Comparison of ENCODE assay signal across 20 cellular contexts in the genomic region with DNA sequence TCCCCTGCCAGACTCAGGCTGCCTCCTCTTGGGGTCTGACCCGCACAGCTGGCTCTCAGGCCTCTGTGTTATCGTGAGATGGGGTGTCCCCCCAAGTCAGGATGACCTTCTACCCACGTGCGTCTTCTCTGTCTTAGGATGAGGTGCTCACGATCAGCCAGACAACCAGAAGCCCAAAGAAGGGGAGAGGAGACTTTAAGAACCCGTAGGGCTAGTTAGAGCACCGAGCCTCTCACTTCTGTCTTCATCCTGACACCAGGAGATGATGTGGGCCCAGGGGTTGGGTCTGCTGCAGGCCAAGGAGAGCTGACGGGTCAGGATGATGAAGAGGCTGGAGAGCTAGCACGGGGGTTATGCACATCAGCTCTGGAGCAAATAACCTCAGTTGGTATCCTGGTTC. TPM values are rescaled to one million over a fixed set of nuclear protein-coding genes. Genes with fewer than 3 reads are reported as not detected.
"Had no signal": no experiment of that assay in that cellular context is flagged by ENCODE, and none has a peak within 500 bp of the region (broad histone marks: within the 10 kb centered on the region; RNA-seq: fewer than 3 reads in every experiment).

No MANE protein-coding gene starts in this region.

- H3K27ac Mint-ChIP-seq: activated CD8-positive, alpha-beta T cell treated with anti-CD3 and anti-CD28 coated beads, Interleukin-2, amount 10 ng/mL, durations not matched to agents 7 days and 5 days; activated naive CD4-positive, alpha-beta T cell treated with anti-CD3 and anti-CD28 coated beads, Interleukin-2, amount 10 ng/mL, durations not matched to agents 7 days and 5 days; naive thymus-derived CD4-positive, alpha-beta T cell had no signal

- H3K4me1 ChIP-seq: body of pancreas, colonic mucosa had no signal

- H3K9ac ChIP-seq: parathyroid adenoma had no signal

- DNase-seq: activated CD4-positive, alpha-beta T cell treated with anti-CD3 and anti-CD28 coated beads for 1 hour; activated CD8-positive, alpha-beta memory T cell treated with anti-CD3 and anti-CD28 coated beads, Interleukin-2, amount 50 U/mL, for 4 hours; activated CD8-positive, alpha-beta T cell treated with anti-CD3 and anti-CD28 coated beads, Interleukin-2, amount 10 ng/mL, durations not matched to agents 7 days and 5 days; activated naive CD4-positive, alpha-beta T cell treated with anti-CD3 and anti-CD28 coated beads, Interleukin-2, amount 10 ng/mL, durations not matched to agents 7 days and 5 days; amygdala; body of pancreas; caudate nucleus; colonic mucosa; esophagus squamous epithelium; hippocampal formation; naive thymus-derived CD4-positive, alpha-beta T cell; stimulated activated CD4-positive, alpha-beta T cell treated with anti-CD3 and anti-CD28 coated beads, Interleukin-4, amount 100 ng/mL, for 1 hour; stimulated activated naive CD8-positive, alpha-beta T cell treated with anti-CD3 and anti-CD28 coated beads, Interleukin-15, Interleukin-2, amounts not matched to agents 100 U/mL and 50 U/mL, for 24 hours; upper lobe of left lung had no signal

- H3K9me3 ChIP-seq: body of pancreas, colonic mucosa, esophagus squamous epithelium, neutrophil, SJSA1, upper lobe of left lung had no signal

- H3K4me3 ChIP-seq: body of pancreas, colonic mucosa, esophagus squamous epithelium, SJSA1, upper lobe of left lung had no signal

- H3K27me3 ChIP-seq: body of pancreas, colonic mucosa, esophagus squamous epithelium, neutrophil, SJSA1, upper lobe of left lung had no signal

- ATAC-seq: activated CD8-positive, alpha-beta T cell treated with anti-CD3 and anti-CD28 coated beads, Interleukin-2, amount 10 ng/mL, durations not matched to agents 7 days and 5 days; body of pancreas; left lobe of liver; naive thymus-derived CD4-positive, alpha-beta T cell; stimulated activated naive CD8-positive, alpha-beta T cell treated with anti-CD3 and anti-CD28 coated beads, Interleukin-15, Interleukin-2, amounts not matched to agents 100 U/mL and 50 U/mL, for 24 hours had no signal

- H3K4me3 Mint-ChIP-seq: activated CD8-positive, alpha-beta T cell treated with anti-CD3 and anti-CD28 coated beads, Interleukin-2, amount 10 ng/mL, durations not matched to agents 7 days and 5 days; activated naive CD4-positive, alpha-beta T cell treated with anti-CD3 and anti-CD28 coated beads, Interleukin-2, amount 10 ng/mL, durations not matched to agents 7 days and 5 days; naive thymus-derived CD4-positive, alpha-beta T cell had no signal

- H3K27ac ChIP-seq: body of pancreas, colonic mucosa, esophagus squamous epithelium, neutrophil, SJSA1, upper lobe of left lung had no signal

- H3K27me3 Mint-ChIP-seq: activated naive CD4-positive, alpha-beta T cell treated with anti-CD3 and anti-CD28 coated beads, Interleukin-2, amount 10 ng/mL, durations not matched to agents 7 days and 5 days; naive thymus-derived CD4-positive, alpha-beta T cell had no signal

- H2AFZ ChIP-seq: parathyroid adenoma had no signal

- H3K9me3 Mint-ChIP-seq: activated naive CD4-positive, alpha-beta T cell treated with anti-CD3 and anti-CD28 coated beads, Interleukin-2, amount 10 ng/mL, durations not matched to agents 7 days and 5 days; naive thymus-derived CD4-positive, alpha-beta T cell had no signal

RNA-seq across cellular contexts. Expression of a gene that starts 29.4 kb away (rescaled TPM):
- total RNA-seq: glomerular endothelial cell, lung microvascular endothelial cell, SJSA1 had no signal
